ENCODE assay signal across 1 cellular context in the genomic region with DNA sequence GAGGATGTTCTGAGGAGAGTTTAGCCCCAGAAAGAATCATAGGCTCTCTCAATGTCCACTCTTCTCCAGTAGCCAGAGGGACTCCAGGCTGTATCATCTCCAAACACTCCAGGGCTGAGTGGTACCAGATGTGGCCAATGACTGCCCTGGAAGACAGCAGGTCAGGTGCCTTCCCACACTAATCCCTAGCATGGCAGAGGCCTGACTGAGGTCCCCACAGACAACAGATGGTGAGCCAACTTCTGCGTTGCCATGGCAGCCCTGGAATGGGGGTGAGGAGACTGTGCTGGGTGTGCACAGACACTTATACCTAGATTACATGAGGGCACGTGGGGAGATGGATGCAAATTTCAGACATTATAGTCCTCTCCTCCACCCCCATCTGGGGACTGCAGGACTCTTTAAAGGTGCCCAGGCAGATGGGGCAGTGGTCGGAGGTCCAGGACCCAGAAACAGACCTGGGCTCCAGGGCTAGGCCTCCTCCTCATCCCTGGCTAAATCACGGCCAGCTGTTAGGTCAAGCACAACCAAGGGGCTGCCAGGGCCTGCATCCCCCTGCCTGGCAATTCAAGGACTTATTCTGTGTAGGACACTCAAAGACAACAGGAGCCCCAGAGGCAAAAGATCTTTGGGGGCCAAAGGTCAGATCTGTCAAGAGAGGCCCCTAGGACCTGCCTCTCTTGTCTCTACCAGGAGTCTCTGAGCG.
TF ChIP-seq lines count a peak whose summit lies in the region.

No MANE protein-coding gene starts in this region.

TF ChIP-seq in SK-N-SH, 30 proteins besides CTCF, POLR2A, EP300 and RAD21 (continued from another document):
- TF ChIP-seq RCOR1 (IDR thresholded peaks at IDR 0.05; ENCODE audit: low read length) (0 out of 2 replicates have a peak, but pooled peaks have one; percentile 43), TCF12 (IDR thresholded peaks at IDR 0.05) (no peak), RFX5 (IDR thresholded peaks at IDR 0.05; ENCODE audit: low read length) (no peak), SIN3A (IDR thresholded peaks at IDR 0.05; ENCODE audit: borderline replicate concordance, low read depth, low read length) (no peak)
- TF ChIP-seq, protein P1, sequence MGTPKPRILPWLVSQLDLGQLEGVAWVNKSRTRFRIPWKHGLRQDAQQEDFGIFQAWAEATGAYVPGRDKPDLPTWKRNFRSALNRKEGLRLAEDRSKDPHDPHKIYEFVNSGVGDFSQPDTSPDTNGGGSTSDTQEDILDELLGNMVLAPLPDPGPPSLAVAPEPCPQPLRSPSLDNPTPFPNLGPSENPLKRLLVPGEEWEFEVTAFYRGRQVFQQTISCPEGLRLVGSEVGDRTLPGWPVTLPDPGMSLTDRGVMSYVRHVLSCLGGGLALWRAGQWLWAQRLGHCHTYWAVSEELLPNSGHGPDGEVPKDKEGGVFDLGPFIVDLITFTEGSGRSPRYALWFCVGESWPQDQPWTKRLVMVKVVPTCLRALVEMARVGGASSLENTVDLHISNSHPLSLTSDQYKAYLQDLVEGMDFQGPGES (IDR thresholded peaks at IDR 0.05; ENCODE audit: low read depth, low read length) = no peak
